In the genomic region with DNA sequence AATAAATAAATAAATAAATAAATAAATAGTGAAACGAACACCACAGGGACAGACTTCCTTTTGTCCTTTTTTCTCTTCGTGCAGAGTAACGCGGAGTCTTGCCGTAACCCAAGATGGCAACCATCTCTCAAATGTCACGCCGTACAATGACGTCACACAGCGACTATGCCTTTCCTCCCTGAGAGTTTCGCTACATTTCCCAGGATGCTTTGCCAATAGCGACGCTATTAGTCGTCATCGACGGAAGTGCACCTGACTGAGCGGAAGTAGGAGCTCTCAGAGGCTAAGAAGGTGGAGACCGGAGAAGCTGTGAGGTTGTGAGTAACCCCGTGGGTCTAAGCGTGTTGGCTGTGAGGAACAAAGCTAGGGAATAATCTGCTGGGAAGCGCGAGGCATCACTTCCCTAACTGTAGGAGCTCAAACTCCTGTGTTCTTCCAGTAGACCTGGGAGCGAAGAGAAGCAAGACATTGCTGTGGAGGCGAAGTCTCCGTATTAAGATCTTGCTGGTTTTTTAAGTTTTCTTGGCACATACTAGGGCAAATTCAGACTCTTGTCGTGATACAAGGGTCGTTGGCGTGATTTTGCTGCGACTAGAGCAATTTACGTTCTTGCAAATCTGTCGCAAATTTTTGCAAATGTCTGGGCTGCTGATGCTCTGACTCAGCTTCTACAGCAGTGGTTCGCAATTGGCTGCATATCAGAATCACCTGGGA, we compare ENCODE assay signal across 8 cellular contexts. TPM values are rescaled to one million over a fixed set of nuclear protein-coding genes. Genes with fewer than 3 reads are reported as not detected.
DNase-seq lines count a peak whose midpoint lies in the region; ATAC-seq and TF ChIP-seq lines count a peak whose summit lies in the region.

Gene TTC1 (plus strand): TSS at position 263 of the 714 bp plus-strand sequence. CDS start 1,390 bp downstream, outside the sequence.

- peak within 1 kb of the TSS; percentile 78 for H3K9ac ChIP-seq in KMS-11

- no peak for TF ChIP-seq EP300 in esophagus muscularis mucosa (IDR thresholded peaks at IDR 0.05)

- H3K9me3 ChIP-seq in Peyer's patch (no peaks in the 10 kb centered on the region), esophagus muscularis mucosa (no peaks in the 10 kb centered on the region), muscle layer of duodenum (ENCODE audit: control insufficient read depth in 1 of 2, low read length in 2 of 2) (no peaks in the 10 kb centered on the region)

- H3K4me1 ChIP-seq in KMS-11 (ENCODE audit: low read depth, poor library complexity, severe bottlenecking) (peaks cover 8% of the 10 kb centered on the region), Peyer's patch (peaks cover 0 to 24% (median 3%) of the 10 kb centered on the region in 4 donors), esophagus muscularis mucosa (peaks cover 14 to 28% (median 26%) of the 10 kb centered on the region in 4 donors), muscle layer of duodenum (ENCODE audit: control insufficient read depth in 1 of 2, insufficient read depth in 2 of 2, low read length in 2 of 2) (peaks cover 9 to 22% of the 10 kb centered on the region in 2 donors)

- TF ChIP-seq CTCF in KMS-11 (conservative IDR thresholded peaks at IDR 0.05; ENCODE audit: low read depth, low read length) (no peak), Peyer's patch (IDR thresholded peaks at IDR 0.05) (no peak), esophagus muscularis mucosa (IDR thresholded peaks at IDR 0.05) (no peak)

- no peaks in the 10 kb centered on the region for H3K36me3 ChIP-seq in KMS-11 (ENCODE audit: insufficient read depth)
- H3K36me3 ChIP-seq in Peyer's patch, result peaks cover 0 to 16% (median 0%) of the 10 kb centered on the region in 3 donors
- H3K36me3 ChIP-seq in esophagus muscularis mucosa, result peaks cover 12 to 35% (median 19%) of the 10 kb centered on the region in 4 donors
- peaks cover 11 to 13% of the 10 kb centered on the region in 2 donors for H3K36me3 ChIP-seq in muscle layer of duodenum (ENCODE audit: control insufficient read depth in 1 of 2, insufficient read depth in 2 of 2, low read length in 2 of 2)

- intact Hi-C loops in esophagus muscularis mucosa (cut with DNase I), result loop anchor here (10.0 kb wide), 1 partner anchor 844 kb away; no protein-coding TSS in a partner anchor

- H3K27me3 ChIP-seq in KMS-11 (ENCODE audit: insufficient read depth, low read depth) (no peaks in the 10 kb centered on the region), Peyer's patch (no peaks in the 10 kb centered on the region), esophagus muscularis mucosa (no peaks in the 10 kb centered on the region), muscle layer of duodenum (ENCODE audit: low read depth, low read length) (no peaks in the 10 kb centered on the region)

- peak; percentile 91 for DNase-seq in DMS79 (lab: John Stamatoyannopoulos, UW)
- peak; percentile 86 to 98 (median 97) for DNase-seq in Peyer's patch
- peak; percentile 88 to 89 for DNase-seq in activated T-cell treated with anti-CD3 and anti-CD28 coated beads, Interleukin-2, amount 50 U/mL, for 48 hours
- peak; percentile 99 for DNase-seq in esophagus muscularis mucosa (ENCODE audit: extremely low spot score)
- peak; percentile 83 to 95 for DNase-seq in stimulated activated CD8-positive, alpha-beta memory T cell treated with anti-CD3 and anti-CD28 coated beads, Interleukin-7, amount 100 ng/mL, for 4 hours (ENCODE audit: low read depth in 2 of 2)

- H3K4me2 ChIP-seq in KMS-11, result peak within 1 kb of the TSS; percentile 51

- H2AFZ ChIP-seq in KMS-11 (ENCODE audit: low read depth), result peak within 1 kb of the TSS; percentile 83

- H3K79me2 ChIP-seq in KMS-11 (ENCODE audit: insufficient read depth, low read depth), result no peaks in the 10 kb centered on the region; the same call in 1 of the 2 replicates

- peak; percentile 99 for ATAC-seq in GM21737 (IDR thresholded peaks at IDR 0.05; ENCODE audit: unreplicated experiment)

- under 1% methylated on average over 31 of the region's 31 CpGs for WGBS in esophagus muscularis mucosa

- peak; percentile 90 to 93 for TF ChIP-seq POLR2A in Peyer's patch (IDR thresholded peaks at IDR 0.05)
- TF ChIP-seq POLR2A in esophagus muscularis mucosa (IDR thresholded peaks at IDR 0.05; ENCODE audit: low read depth), result peak; percentile 60

- H3K4me3 ChIP-seq in KMS-11 (IDR thresholded peaks at IDR 0.05; ENCODE audit: insufficient read depth, low read depth, low read length) (no peak within 1 kb of the TSS), Peyer's patch (peak within 1 kb of the TSS; percentile 61 to 75 (median 66)), esophagus muscularis mucosa (peak within 1 kb of the TSS; percentile 66 to 95 (median 82)), muscle layer of duodenum (ENCODE audit: low read depth in 1 of 2, low read length in 2 of 2) (peak within 1 kb of the TSS; percentile 89 to 100)

- no peaks in the 10 kb centered on the region for H4K20me1 ChIP-seq in KMS-11 (ENCODE audit: insufficient read depth)

- H3K27ac ChIP-seq in KMS-11 (peak within 1 kb of the TSS; percentile 56; the same call in 1 of the 2 replicates), Peyer's patch (peak within 1 kb of the TSS; percentile 78 to 82 (median 81)), esophagus muscularis mucosa (replicated peaks in 1 of 4) (peak within 1 kb of the TSS; percentile 87 to 89 (median 88)), muscle layer of duodenum (ENCODE audit: low read length) (peak within 1 kb of the TSS; percentile 99)

RNA-seq across cellular contexts. Expression of gene TTC1, which starts in this region (rescaled TPM):
- total RNA-seq in Peyer's patch, result 10 to 100 TPM; 11.6 to 85.0 (median 26.4) TPM
- total RNA-seq in esophagus muscularis mucosa, result 10 to 100 TPM; 45.4 to 59.4 (median 49.8) TPM
